In genomic region chr1:119007672-119008482, GRCh38 we compare ENCODE assay signal across 9 cellular contexts. TPM values are rescaled to one million over a fixed set of nuclear protein-coding genes. Genes with fewer than 3 reads are reported as not detected.
DNase-seq lines count a peak whose midpoint lies in the region; ATAC-seq and TF ChIP-seq lines count a peak whose summit lies in the region.
"Had no signal": no experiment of that assay in that cellular context is flagged by ENCODE, and none has a peak within 500 bp of the region (broad histone marks: within the 10 kb centered on the region; RNA-seq: fewer than 3 reads in every experiment).

No MANE protein-coding gene starts in this region.

- H3K9me3 ChIP-seq in iPS-18a (ENCODE audit: control insufficient read depth, low read depth, low read length) = peaks cover 5% of the 10 kb centered on the region

- peak; percentile 61 for ATAC-seq in GM23338

- H3K27me3 ChIP-seq in GM23338 (ENCODE audit: insufficient read depth) = peaks cover 83% of the 10 kb centered on the region
- H3K27me3 ChIP-seq in iPS-18a (ENCODE audit: control insufficient read depth, insufficient read depth, low read length) = peaks cover 88% of the 10 kb centered on the region

- peak overlapping the region; percentile 54 for H2AFZ ChIP-seq in GM23338

- no peak overlapping the region for H3K9ac ChIP-seq in iPS-18a (ENCODE audit: low read length)

- no peaks in the 10 kb centered on the region for H3K36me3 Mint-ChIP-seq in GM23338 (ENCODE audit: low read depth)
- peaks cover 18% of the 10 kb centered on the region for H3K36me3 Mint-ChIP-seq in activated CD4-positive, alpha-beta memory T cell treated with anti-CD3 and anti-CD28 coated beads for 36 hours
- H3K36me3 Mint-ChIP-seq in HFFc6 (ENCODE audit: low read depth) = no peaks in the 10 kb centered on the region

- peak overlapping the region; percentile 73 for H3K4me2 ChIP-seq in GM23338

- POLR2A ChIA-PET in activated CD4-positive, alpha-beta memory T cell treated with anti-CD3 and anti-CD28 coated beads for 36 hours (lab: Charles Lee) = interaction anchor here (1.2 kb wide), 1 partner anchor 133 kb away, joined by 5 read pairs; the partner anchor contains the start of gene WARS2

- H3K4me3 Mint-ChIP-seq in GM23338 = peak overlapping the region; percentile 66
- peak overlapping the region; percentile 30 for H3K4me3 Mint-ChIP-seq in activated CD4-positive, alpha-beta memory T cell treated with anti-CD3 and anti-CD28 coated beads for 36 hours
- H3K4me3 Mint-ChIP-seq in HFFc6 = no peak overlapping the region

- H4K20me1 ChIP-seq in GM23338 (replicated peaks; ENCODE audit: insufficient read depth) = peaks cover 16% of the 10 kb centered on the region

- intact Hi-C loops in activated CD4-positive, alpha-beta memory T cell treated with anti-CD3 and anti-CD28 coated beads for 36 hours (cut with micrococcal nuclease) = loop anchor here (2.0 kb wide), 1 partner anchor 25 kb away; no protein-coding TSS in a partner anchor

- H3K9me3 Mint-ChIP-seq in GM23338 (no peaks in the 10 kb centered on the region; the same call in 2 of the 3 replicates), HFFc6 (0 out of 2 replicates have a peak, but pooled peaks cover 3% of the 10 kb centered on the region)
- peaks cover 16% of the 10 kb centered on the region for H3K9me3 Mint-ChIP-seq in activated CD4-positive, alpha-beta memory T cell treated with anti-CD3 and anti-CD28 coated beads for 36 hours

- H3K4me3 ChIP-seq in GM23338 = peak overlapping the region; percentile 40
- H3K4me3 ChIP-seq in iPS-18a (ENCODE audit: low read length) = peak overlapping the region; percentile 54
- peak overlapping the region; percentile 32 for H3K4me3 ChIP-seq in skeletal muscle cell (ENCODE audit: low read depth, low read length)

- TF ChIP-seq CTCF in GM23338 (conservative IDR thresholded peaks at IDR 0.05; ENCODE audit: low read depth in 2 of 2) (no peak), HFFc6 (IDR thresholded peaks at IDR 0.05) (no peak)

- peaks cover 41% of the 10 kb centered on the region for H3K4me1 ChIP-seq in GM23338 (ENCODE audit: insufficient read depth)
- H3K4me1 ChIP-seq in iPS-18a (ENCODE audit: control insufficient read depth, low read depth, low read length) = peaks cover 11% of the 10 kb centered on the region

- H3K79me2 ChIP-seq in GM23338 (replicated peaks; ENCODE audit: insufficient read depth) = no peaks in the 10 kb centered on the region

- CTCF ChIA-PET in activated CD4-positive, alpha-beta memory T cell treated with anti-CD3 and anti-CD28 coated beads for 36 hours (lab: Charles Lee) = interaction anchor here (0.6 to 1.8 kb wide), 6 partner anchors 8 to 856 kb away, joined by 3 to 5 read pairs (median 3); no protein-coding TSS in a partner anchor

- H3K27ac Mint-ChIP-seq in GM23338 (no peak overlapping the region), HFFc6 (no peak overlapping the region)
- no peak overlapping the region for H3K27ac Mint-ChIP-seq in activated CD4-positive, alpha-beta memory T cell treated with anti-CD3 and anti-CD28 coated beads for 36 hours

- H3K4me1 Mint-ChIP-seq in GM23338 = peaks cover 37% of the 10 kb centered on the region
- H3K4me1 Mint-ChIP-seq in activated CD4-positive, alpha-beta memory T cell treated with anti-CD3 and anti-CD28 coated beads for 36 hours (ENCODE audit: low read depth) = peaks cover 14% of the 10 kb centered on the region
- peaks cover 23% of the 10 kb centered on the region for H3K4me1 Mint-ChIP-seq in HFFc6 (ENCODE audit: low read depth)

- peaks cover 8% of the 10 kb centered on the region; the same call in 1 of the 2 replicates for H3F3A ChIP-seq in GM23338 (replicated peaks; ENCODE audit: low read depth)

- H3K27me3 Mint-ChIP-seq in GM23338 (ENCODE audit: insufficient read depth, low read depth, poor library complexity) (peaks cover 78% of the 10 kb centered on the region), HFFc6 (ENCODE audit: insufficient read depth) (no peaks in the 10 kb centered on the region)
- peaks cover 72% of the 10 kb centered on the region for H3K27me3 Mint-ChIP-seq in activated CD4-positive, alpha-beta memory T cell treated with anti-CD3 and anti-CD28 coated beads for 36 hours

- no peak overlapping the region for H3K27ac ChIP-seq in GM23338 (ENCODE audit: low read depth)
- H3K27ac ChIP-seq in iPS-18a (ENCODE audit: low read length) = no peak overlapping the region

- DNase-seq in GM23338 (ENCODE audit: low spot score) (peak; percentile 56), skeletal muscle cell (ENCODE audit: low read depth) (no peak), HFFc6 (no peak), GM19240 (ENCODE audit: insufficient read length, low spot score) (no peak), HuH-7.5 (ENCODE audit: low spot score) (no peak)
- DNase-seq in activated CD4-positive, alpha-beta memory T cell treated with anti-CD3 and anti-CD28 coated beads for 36 hours = no peak
- DNase-seq in activated CD4-positive, alpha-beta T cell treated with anti-CD3 and anti-CD28 coated beads for 4 hours = no peak
- DNase-seq: central memory CD4-positive, alpha-beta T cell had no signal

- peaks cover 4% of the 10 kb centered on the region; the same call in 1 of the 2 replicates for H3K9me2 ChIP-seq in GM23338 (ENCODE audit: insufficient read depth)

- H3K36me3 ChIP-seq in GM23338 (ENCODE audit: insufficient read depth) (no peaks in the 10 kb centered on the region), iPS-18a (ENCODE audit: control insufficient read depth, low read depth, low read length) (no peaks in the 10 kb centered on the region)

TF ChIP-seq in GM23338, 12 proteins besides CTCF, POLR2A, EP300 and RAD21:
- TF ChIP-seq NANOG (IDR thresholded peaks at IDR 0.05; ENCODE audit: borderline replicate concordance) = no peak
- peak; percentile 89 for TF ChIP-seq EZH2 (IDR thresholded peaks at IDR 0.05; ENCODE audit: low read depth, unreplicated experiment)
- peak; percentile 34 for TF ChIP-seq EZH2phosphoT487 (IDR thresholded peaks at IDR 0.05; ENCODE audit: unreplicated experiment)

RNA-seq across cellular contexts. Expression of gene TBX15, which starts 19.7 kb away (rescaled TPM):
- total RNA-seq in GM23338 (2014; rRNA removed; shearing (Covaris generic)) = 0.21 TPM in 1 of 2 replicates, not detected in the other
- not detected in 2 replicates for polyA plus RNA-seq in GM23338 (2016; fragmentation: Nextera tagmentation; extraction: Ambion mirVana)
- total RNA-seq in activated CD4-positive, alpha-beta memory T cell treated with anti-CD3 and anti-CD28 coated beads for 36 hours = not detected
- total RNA-seq in HFFc6 (2021; fragmentation: NEBNext Ultra II Directional; extraction: Animal tissue kit (Norgen Biotek cat#: 25700)) = 10 to 100 TPM in 3 of 6 experiments, 1 to 10 TPM in 3; 5.3 to 12.2 (median 10.0) TPM
